21 cellular contexts compared by ENCODE assay signal in genomic region chr3:130390079-130390478, GRCh38. TPM values are rescaled to one million over a fixed set of nuclear protein-coding genes. Genes with fewer than 3 reads are reported as not detected.
DNase-seq lines count a peak whose midpoint lies in the region; ATAC-seq, FAIRE-seq and TF ChIP-seq lines count a peak whose summit lies in the region.
"Had no signal": no experiment of that assay in that cellular context is flagged by ENCODE, and none has a peak within 500 bp of the region (broad histone marks: within the 10 kb centered on the region; RNA-seq: fewer than 3 reads in every experiment).

No MANE protein-coding gene starts in this region.

- intact Hi-C loops in left ventricle myocardium inferior (cut with micrococcal nuclease): no loop called here

- H3K4me1 Mint-ChIP-seq in nephron progenitor cell: peaks cover 9% of the 10 kb centered on the region
- H3K4me1 Mint-ChIP-seq: CD4-positive, CD25-positive, alpha-beta regulatory T cell; CD8-positive, alpha-beta memory T cell; H9 had no signal

- no peaks in the 10 kb centered on the region for H3K36me3 ChIP-seq in left ventricle myocardium inferior
- H3K36me3 ChIP-seq: BE2C had no signal

- H3K4me3 ChIP-seq in epithelial cell of esophagus (ENCODE audit: low read length): no peak overlapping the region
- H3K4me3 ChIP-seq in left ventricle myocardium inferior: no peak overlapping the region

- peak; percentile 53 for DNase-seq in OCI-M1 (lab: John Stamatoyannopoulos, UW)
- DNase-seq in RCC 7860 (ENCODE audit: low spot score): peak; percentile 7
- DNase-seq in epithelial cell of esophagus (ENCODE audit: low read depth): peak; percentile 59
- DNase-seq in nephron progenitor cell: no peak
- DNase-seq in left ventricle myocardium inferior: no peak
- no peak for DNase-seq in NCI-H1436 treated with DMSO at 0.1 percent for 48 hours (lab: John Stamatoyannopoulos, UW)
- DNase-seq: ACHN; BE2C; C1 segment of cervical spinal cord; CD4-positive, CD25-positive, alpha-beta regulatory T cell; CD8-positive, alpha-beta memory T cell; COR-L47; DMS 273 treated with DMSO at 0.1 percent for 48 hours; DMS53; GDM1; GOT3; H9 had no signal

- TF ChIP-seq CTCF in epithelial cell of esophagus (IDR thresholded peaks at IDR 0.05; ENCODE audit: insufficient read depth, low read depth, low read length, missing control alignments) (no peak), nephron progenitor cell (IDR thresholded peaks at IDR 0.05) (no peak), left ventricle myocardium inferior (IDR thresholded peaks at IDR 0.05; ENCODE audit: borderline replicate concordance) (no peak)

- H3K9me3 ChIP-seq in left ventricle myocardium inferior (replicated peaks): no peaks in the 10 kb centered on the region
- H3K9me3 ChIP-seq: BE2C had no signal

- no peak overlapping the region for H3K27ac ChIP-seq in left ventricle myocardium inferior (replicated peaks)

- H3K27me3 ChIP-seq in left ventricle myocardium inferior (ENCODE audit: low read depth): peaks cover 3% of the 10 kb centered on the region
- H3K27me3 ChIP-seq: BE2C had no signal

- no peak for FAIRE-seq in RCC 7860 (lab: Jason Lieb, UNC)
- FAIRE-seq: A204.1, GM12892, GM18507 had no signal

- H3K36me3 Mint-ChIP-seq in nephron progenitor cell (ENCODE audit: low read depth): no peaks in the 10 kb centered on the region
- H3K36me3 Mint-ChIP-seq: CD4-positive, CD25-positive, alpha-beta regulatory T cell; CD8-positive, alpha-beta memory T cell had no signal

- no peaks in the 10 kb centered on the region for H3K9me3 Mint-ChIP-seq in nephron progenitor cell
- H3K9me3 Mint-ChIP-seq: H9 had no signal

- ATAC-seq in GM21515 (IDR thresholded peaks at IDR 0.05; ENCODE audit: unreplicated experiment): no peak

- no peak overlapping the region for H3K4me3 Mint-ChIP-seq in nephron progenitor cell
- H3K4me3 Mint-ChIP-seq: CD4-positive, CD25-positive, alpha-beta regulatory T cell; CD8-positive, alpha-beta memory T cell; H9 had no signal

- peak overlapping the region; percentile 21 for H3K27ac Mint-ChIP-seq in nephron progenitor cell
- H3K27ac Mint-ChIP-seq: CD4-positive, CD25-positive, alpha-beta regulatory T cell; CD8-positive, alpha-beta memory T cell; H9 had no signal

- no peaks in the 10 kb centered on the region for H3K4me1 ChIP-seq in left ventricle myocardium inferior
- H3K4me1 ChIP-seq: BE2C had no signal

- peaks cover 3% of the 10 kb centered on the region for H3K27me3 Mint-ChIP-seq in nephron progenitor cell (ENCODE audit: low read depth, poor library complexity)
- H3K27me3 Mint-ChIP-seq: CD4-positive, CD25-positive, alpha-beta regulatory T cell; CD8-positive, alpha-beta memory T cell had no signal

RNA-seq across cellular contexts. Expression of gene COL6A5, which starts 44.6 kb away (rescaled TPM):
- total RNA-seq in left ventricle myocardium inferior: not detected
- total RNA-seq: CD4-positive, CD25-positive, alpha-beta regulatory T cell; CD8-positive, alpha-beta memory T cell had no signal

Comparison
In these comparisons a context has a peak if more than half of its experiments do, and no peak if none do; other contexts are left out.
1. DNase-seq: peak in OCI-M1 (single experiment), RCC 7860 (single experiment) and epithelial cell of esophagus (single experiment); none in nephron progenitor cell (single experiment), left ventricle myocardium inferior (single experiment) and NCI-H1436 treated with DMSO at 0.1 percent for 48 hours (single experiment).